11 cellular contexts compared by ENCODE assay signal in genomic region chr22:36469094-36469710, GRCh38. TPM values are rescaled to one million over a fixed set of nuclear protein-coding genes. Genes with fewer than 3 reads are reported as not detected.
DNase-seq lines count a peak whose midpoint lies in the region; ATAC-seq and TF ChIP-seq lines count a peak whose summit lies in the region.
"Had no signal": no experiment of that assay in that cellular context is flagged by ENCODE, and none has a peak within 500 bp of the region (broad histone marks: within the 10 kb centered on the region; RNA-seq: fewer than 3 reads in every experiment).

No MANE protein-coding gene starts in this region.

- no peak for TF ChIP-seq POLR2A in upper lobe of left lung (IDR thresholded peaks at IDR 0.05)

- no peaks in the 10 kb centered on the region for H3K9me3 ChIP-seq in mucosa of rectum (ENCODE audit: control insufficient read depth in 2 of 2, low read length in 2 of 2)
- no peaks in the 10 kb centered on the region for H3K9me3 ChIP-seq in upper lobe of left lung
- H3K9me3 ChIP-seq: body of pancreas had no signal

- H3K27me3 ChIP-seq in mucosa of rectum (ENCODE audit: control insufficient read depth in 2 of 2, insufficient read depth in 2 of 2, low read length in 2 of 2): no peaks in the 10 kb centered on the region
- no peaks in the 10 kb centered on the region for H3K27me3 ChIP-seq in upper lobe of left lung
- H3K27me3 ChIP-seq: body of pancreas had no signal

- TF ChIP-seq EP300 in upper lobe of left lung (IDR thresholded peaks at IDR 0.05): no peak

- 81 to 85% methylated on average over 14 of the region's 14 CpGs for WGBS in upper lobe of left lung, 2 donors

- ATAC-seq in upper lobe of left lung (ENCODE audit: low FRiP score in 2 of 2) (no peak), HG03196 (IDR thresholded peaks at IDR 0.05; ENCODE audit: unreplicated experiment) (no peak)
- ATAC-seq: body of pancreas had no signal

- H3K4me3 ChIP-seq in coronary artery (no peak overlapping the region), mucosa of rectum (ENCODE audit: low read length in 2 of 2) (no peak overlapping the region), upper lobe of left lung (no peak overlapping the region)
- H3K4me3 ChIP-seq: body of pancreas had no signal

- peaks cover 24 to 30% of the 10 kb centered on the region in 2 donors for H3K4me1 ChIP-seq in mucosa of rectum (ENCODE audit: control insufficient read depth in 2 of 2, insufficient read depth in 2 of 2, low read length in 2 of 2)
- peaks cover 50 to 65% (median 62%) of the 10 kb centered on the region in 4 donors for H3K4me1 ChIP-seq in upper lobe of left lung

- H3K27ac ChIP-seq in coronary artery: peak overlapping the region; percentile 80 to 95
- H3K27ac ChIP-seq in mucosa of rectum (ENCODE audit: low read depth in 2 of 2, low read length in 2 of 2): peak overlapping the region in 1 of 2 donors; percentile 63
- H3K27ac ChIP-seq in upper lobe of left lung: peak overlapping the region; percentile 25 to 95 (median 66)

- no peak for TF ChIP-seq CTCF in coronary artery (IDR thresholded peaks at IDR 0.05)
- no peak for TF ChIP-seq CTCF in upper lobe of left lung (IDR thresholded peaks at IDR 0.05)

- DNase-seq in DMS 273 (lab: John Stamatoyannopoulos, UW; ENCODE audit: unreplicated experiment) (peak; percentile 19), DMS 273 treated with DMSO at 0.1 percent for 48 hours (lab: John Stamatoyannopoulos, UW) (no peak), coronary artery (ENCODE audit: low spot score) (peak; percentile 80), upper lobe of left lung (no peak), activated T-cell treated with anti-CD3 and anti-CD28 coated beads for 4 hours (no peak), NCI-H774 (lab: John Stamatoyannopoulos, UW) (no peak)
- DNase-seq: activated CD4-positive, alpha-beta T cell treated with anti-CD3 and anti-CD28 coated beads for 1 hour; body of pancreas; NCI-H2081 had no signal

- H3K36me3 ChIP-seq in mucosa of rectum (ENCODE audit: control insufficient read depth in 2 of 2, insufficient read depth in 2 of 2, low read length in 2 of 2) (peaks cover 35 to 37% of the 10 kb centered on the region in 2 donors), upper lobe of left lung (peaks cover 2 to 37% (median 15%) of the 10 kb centered on the region in 4 donors)

- peak overlapping the region; percentile 0 to 6 for H3K9ac ChIP-seq in mucosa of rectum (ENCODE audit: low read depth in 1 of 2, low read length in 2 of 2)

RNA-seq across cellular contexts. Expression of gene TXN2, which starts 12.2 kb away (rescaled TPM):
- total RNA-seq in upper lobe of left lung: 10 to 100 TPM; 30.4 to 69.5 (median 53.6) TPM

RNA-seq across cellular contexts. Expression of gene FOXRED2, which starts 37.6 kb away (rescaled TPM):
- 10 to 100 TPM in 4 of 6 donors, 1 to 10 TPM in 2; 6.0 to 27.2 (median 12.9) TPM for total RNA-seq in upper lobe of left lung

RNA-seq across cellular contexts. Expression of gene EIF3D, which starts 59.8 kb away (rescaled TPM):
- total RNA-seq in upper lobe of left lung: 100 to 1,000 TPM; 125 to 202 (median 142) TPM

Comparison
In these comparisons a context has a peak if more than half of its experiments do, and no peak if none do; other contexts are left out.
1. DNase-seq: peak in DMS 273 (single experiment) and coronary artery (single experiment); none in DMS 273 treated with DMSO at 0.1 percent for 48 hours (single experiment), upper lobe of left lung (0 of 2), activated T-cell treated with anti-CD3 and anti-CD28 coated beads for 4 hours (single experiment) and NCI-H774 (single experiment).